Comparison of ENCODE assay signal across 8 cellular contexts in genomic region chrX:37745354-37745753, GRCh38. TPM values are rescaled to one million over a fixed set of nuclear protein-coding genes. Genes with fewer than 3 reads are reported as not detected.
DNase-seq lines count a peak whose midpoint lies in the region; ATAC-seq and TF ChIP-seq lines count a peak whose summit lies in the region.

No MANE protein-coding gene starts in this region.

- H3K36me3 ChIP-seq in naive thymus-derived CD4-positive, alpha-beta T cell (ENCODE audit: control insufficient read depth in 2 of 3, insufficient read depth in 3 of 3, low read length in 3 of 3): no peaks in the 10 kb centered on the region

- intact Hi-C loops in CD14-positive monocyte (cut with micrococcal nuclease): loop anchor here (5.0 to 10.0 kb wide), 3 partner anchors 42 to 82 kb away; no protein-coding TSS in a partner anchor
- intact Hi-C loops in naive thymus-derived CD4-positive, alpha-beta T cell (cut with micrococcal nuclease): loop anchor here (1.0 to 5.0 kb wide), 5 partner anchors 10 to 582 kb away; partner anchors contain the start of genes DYNLT3 (in 1 of the 2) and RPGR (in 1 of the 2)

- peaks cover 5% of the 10 kb centered on the region for H3K27me3 ChIP-seq in HL-60 (ENCODE audit: insufficient read depth, poor library complexity, severe bottlenecking)
- no peaks in the 10 kb centered on the region for H3K27me3 ChIP-seq in naive thymus-derived CD4-positive, alpha-beta T cell (ENCODE audit: control insufficient read depth in 2 of 2, insufficient read depth in 2 of 2, low read length in 2 of 2)

- no peak overlapping the region for H3K4me3 ChIP-seq in HL-60 (replicated peaks; ENCODE audit: insufficient read depth, low read length)
- no peak overlapping the region for H3K4me3 ChIP-seq in naive thymus-derived CD4-positive, alpha-beta T cell (ENCODE audit: low read length)

- peak; percentile 57 for ATAC-seq in GM19438 (IDR thresholded peaks at IDR 0.05; ENCODE audit: low read depth, unreplicated experiment)
- ATAC-seq in naive thymus-derived CD4-positive, alpha-beta T cell: peak; percentile 89
- peak; percentile 83 for ATAC-seq in stimulated activated memory B cell treated with anti-CD40 and anti-IgM and Interleukin-4, amounts not matched to agents 10 μg/mL and 1 μg/mL and 100 μg/mL, for 72 hours

- POLR2A ChIA-PET in naive thymus-derived CD4-positive, alpha-beta T cell (lab: Charles Lee): interaction anchor here (0.9 to 1.3 kb wide), 2 partner anchors 80 to 107 kb away, joined by 3 to 8 read pairs; no protein-coding TSS in a partner anchor

- H3K27ac Mint-ChIP-seq in CD14-positive monocyte: peak overlapping the region; percentile 95 to 99 (median 97)
- H3K27ac Mint-ChIP-seq in naive thymus-derived CD4-positive, alpha-beta T cell: peak overlapping the region in 2 of 9 donors; percentile 49 to 63
- H3K27ac Mint-ChIP-seq in stimulated activated memory B cell treated with anti-CD40 and anti-IgM and Interleukin-4, amounts not matched to agents 10 μg/mL and 1 μg/mL and 100 μg/mL, for 72 hours: peak overlapping the region; percentile 92

- H3K27me3 Mint-ChIP-seq in CD14-positive monocyte (ENCODE audit: low read depth in 3 of 3): peaks cover 0 to 8% (median 0%) of the 10 kb centered on the region in 3 donors
- H3K27me3 Mint-ChIP-seq in naive thymus-derived CD4-positive, alpha-beta T cell: peaks cover 0 to 18% (median 0%) of the 10 kb centered on the region in 5 donors
- H3K27me3 Mint-ChIP-seq in stimulated activated memory B cell treated with anti-CD40 and anti-IgM and Interleukin-4, amounts not matched to agents 10 μg/mL and 1 μg/mL and 100 μg/mL, for 72 hours: no peaks in the 10 kb centered on the region

- H3K9me3 ChIP-seq in naive thymus-derived CD4-positive, alpha-beta T cell (ENCODE audit: control insufficient read depth in 2 of 3, low read length in 3 of 3): no peaks in the 10 kb centered on the region

- no peaks in the 10 kb centered on the region for H3K36me3 Mint-ChIP-seq in CD14-positive monocyte
- peaks cover 0 to 1% (median 0%) of the 10 kb centered on the region in 5 donors for H3K36me3 Mint-ChIP-seq in naive thymus-derived CD4-positive, alpha-beta T cell
- H3K36me3 Mint-ChIP-seq in stimulated activated memory B cell treated with anti-CD40 and anti-IgM and Interleukin-4, amounts not matched to agents 10 μg/mL and 1 μg/mL and 100 μg/mL, for 72 hours: no peaks in the 10 kb centered on the region

- peaks cover 40% of the 10 kb centered on the region for H3K4me1 Mint-ChIP-seq in CD14-positive monocyte
- peaks cover 8 to 21% (median 11%) of the 10 kb centered on the region in 7 donors for H3K4me1 Mint-ChIP-seq in naive thymus-derived CD4-positive, alpha-beta T cell
- H3K4me1 Mint-ChIP-seq in stimulated activated memory B cell treated with anti-CD40 and anti-IgM and Interleukin-4, amounts not matched to agents 10 μg/mL and 1 μg/mL and 100 μg/mL, for 72 hours: peaks cover 26% of the 10 kb centered on the region

- H3K27ac ChIP-seq in HL-60 (replicated peaks) (peak overlapping the region; percentile 80), epithelial cell of prostate (no peak overlapping the region)
- H3K27ac ChIP-seq in naive thymus-derived CD4-positive, alpha-beta T cell (ENCODE audit: low read depth, low read length): no peak overlapping the region

- H3K4me1 ChIP-seq in naive thymus-derived CD4-positive, alpha-beta T cell (ENCODE audit: control insufficient read depth in 2 of 2, insufficient read depth in 2 of 2, low read length in 2 of 2): peaks cover 6 to 7% of the 10 kb centered on the region in 2 donors

- DNase-seq in CD14-positive monocyte (ENCODE audit: low spot score) (peak; percentile 55), HL-60 (ENCODE audit: low read depth in 1 of 2, low spot score in 1 of 2) (peak; percentile 49 to 90), NOMO-1 treated with dmso at 0.1 percent for 144 hours (lab: John Stamatoyannopoulos, UW; ENCODE audit: unreplicated experiment) (peak; percentile 65), epithelial cell of prostate (ENCODE audit: low read depth, low spot score) (peak; percentile 1)
- peak; percentile 79 for DNase-seq in activated CD8-positive, alpha-beta memory T cell treated with anti-CD3 and anti-CD28 coated beads, Interleukin-2, amount 50 U/mL, for 4 hours
- DNase-seq in naive thymus-derived CD4-positive, alpha-beta T cell: peak; percentile 48 to 76 (median 64)

- H3K9me3 Mint-ChIP-seq in CD14-positive monocyte: peaks cover 0 to 3% (median 0%) of the 10 kb centered on the region in 7 donors
- H3K9me3 Mint-ChIP-seq in naive thymus-derived CD4-positive, alpha-beta T cell: peaks cover 0 to 1% (median 0%) of the 10 kb centered on the region in 11 donors
- no peaks in the 10 kb centered on the region for H3K9me3 Mint-ChIP-seq in stimulated activated memory B cell treated with anti-CD40 and anti-IgM and Interleukin-4, amounts not matched to agents 10 μg/mL and 1 μg/mL and 100 μg/mL, for 72 hours

- CTCF ChIA-PET in naive thymus-derived CD4-positive, alpha-beta T cell (lab: Charles Lee): interaction anchor here (0.6 to 6.9 kb wide), 10 partner anchors 12 to 1457 kb away, joined by 3 to 125 read pairs (median 4); no protein-coding TSS in a partner anchor

- H3K4me3 Mint-ChIP-seq in CD14-positive monocyte: peak overlapping the region; percentile 37 to 77
- H3K4me3 Mint-ChIP-seq in naive thymus-derived CD4-positive, alpha-beta T cell: peak overlapping the region in 1 of 10 donors; percentile 9
- H3K4me3 Mint-ChIP-seq in stimulated activated memory B cell treated with anti-CD40 and anti-IgM and Interleukin-4, amounts not matched to agents 10 μg/mL and 1 μg/mL and 100 μg/mL, for 72 hours: peak overlapping the region; percentile 25

- TF ChIP-seq CTCF in CD14-positive monocyte (IDR thresholded peaks at IDR 0.05) (peak; percentile 72), HL-60 (IDR thresholded peaks at IDR 0.05; ENCODE audit: insufficient read depth, low read length) (peak; percentile 45)

RNA-seq across cellular contexts. Expression of gene CYBB, which starts 34.5 kb away (rescaled TPM):
- 100 to 1,000 TPM; 842 to 851 TPM for polyA plus RNA-seq in CD14-positive monocyte
- 100 to 1,000 TPM in 1 of 5 experiments, 10 to 100 TPM in 1, 1 to 10 TPM in 2, not detected in 1; 7.8 to 223 (median 15.7) TPM for total RNA-seq in naive thymus-derived CD4-positive, alpha-beta T cell
- under 1 TPM; 0.33 to 0.38 TPM for polyA plus RNA-seq in naive thymus-derived CD4-positive, alpha-beta T cell

RNA-seq across cellular contexts. Expression of gene XK, which starts 59.8 kb away (rescaled TPM):
- under 1 TPM in 1 of 2 donors, not detected in 1; 0.05 TPM for polyA plus RNA-seq in CD14-positive monocyte
- total RNA-seq in naive thymus-derived CD4-positive, alpha-beta T cell: under 1 TPM in 3 of 5 experiments, not detected in 2; 0.07 to 0.19 (median 0.17) TPM
- polyA plus RNA-seq in naive thymus-derived CD4-positive, alpha-beta T cell: not detected

Comparison
In these comparisons a context has a peak if more than half of its experiments do, and no peak if none do; other contexts are left out.
1. DNase-seq: peak in every context shown above with its lines; median percentile 79 in activated CD8-positive, alpha-beta memory T cell treated with anti-CD3 and anti-CD28 coated beads, Interleukin-2, amount 50 U/mL, for 4 hours; 70 in HL-60; 65 in NOMO-1 treated with dmso at 0.1 percent for 144 hours; 64 in naive thymus-derived CD4-positive, alpha-beta T cell; 55 in CD14-positive monocyte; 1 in epithelial cell of prostate.
2. RNA of gene CYBB, which starts 34.5 kb away (polyA plus RNA-seq): 842 to 851 TPM in CD14-positive monocyte; 0.33 to 0.38 TPM in naive thymus-derived CD4-positive, alpha-beta T cell; every median in the first group is over 100 times any median in the second.
3. Peak in every context shown above with its lines, with median percentiles within 50 percentile points of each other: ATAC-seq.